Comparison of ENCODE assay signal across 20 cellular contexts in the genomic region with DNA sequence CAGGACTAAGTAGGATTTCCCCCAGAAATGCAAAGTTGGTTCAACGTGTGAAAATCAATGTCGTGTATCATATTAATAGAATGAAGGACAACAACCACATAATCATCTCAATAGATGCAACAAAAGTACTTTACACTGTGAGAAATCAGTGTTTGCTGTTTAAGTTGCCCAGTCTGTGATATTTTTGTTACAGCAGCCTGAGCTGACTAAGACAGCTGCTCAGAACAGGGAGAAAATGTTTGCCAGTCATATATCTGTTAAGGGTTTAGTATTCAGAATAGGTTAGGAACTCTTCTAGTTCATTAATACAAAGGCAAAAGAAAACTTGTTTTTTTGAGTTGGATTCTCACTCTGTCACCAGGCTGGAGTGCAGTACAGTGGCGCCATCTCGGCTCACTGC.
"Had no signal": no experiment of that assay in that cellular context is flagged by ENCODE, and none has a peak within 500 bp of the region (broad histone marks: within the 10 kb centered on the region; RNA-seq: fewer than 3 reads in every experiment).

No MANE protein-coding gene starts in this region.

- H3K27me3 Mint-ChIP-seq: dendritic cell treated with granulocyte-macrophage colony-stimulating factor and Interleukin-4, amounts not matched to agents 40 ng/mL and 50 ng/mL, for 4 days; progenitor cell of endocrine pancreas had no signal

- H3K4me3 ChIP-seq: adrenal gland, ascending aorta, left ventricle myocardium inferior, tibial artery had no signal

- H3K4me1 ChIP-seq: ascending aorta had no signal

- H3K9me3 Mint-ChIP-seq: dendritic cell treated with granulocyte-macrophage colony-stimulating factor and Interleukin-4, amounts not matched to agents 40 ng/mL and 50 ng/mL, for 4 days; immature natural killer cell; mesothelial cell of epicardium; natural killer cell; T-helper 1 cell treated with Interleukin-12 subunit alpha and Interleukin-12 subunit beta and Interleukin-4 antibody, amounts not matched to agents 30 μg/mL and 1 μg/mL, for 36 hours had no signal

- H3K27ac ChIP-seq: ascending aorta, brain microvascular endothelial cell, left ventricle myocardium inferior, tibial artery had no signal

- H3K36me3 Mint-ChIP-seq: natural killer cell had no signal

- H3K9me3 ChIP-seq: adrenal gland, ascending aorta, left ventricle myocardium inferior, tibial artery had no signal

- H3K4me3 Mint-ChIP-seq: dendritic cell treated with granulocyte-macrophage colony-stimulating factor and Interleukin-4, amounts not matched to agents 40 ng/mL and 50 ng/mL, for 4 days; immature natural killer cell; mesothelial cell of epicardium; natural killer cell; T-helper 1 cell treated with Interleukin-12 subunit alpha and Interleukin-12 subunit beta and Interleukin-4 antibody, amounts not matched to agents 30 μg/mL and 1 μg/mL, for 36 hours had no signal

- ATAC-seq: activated CD4-positive, CD25-positive, alpha-beta regulatory T cell treated with anti-CD3 and anti-CD28 coated beads, Interleukin-2, amount 50 U/mL, for 24 hours; natural killer cell; stimulated activated naive CD8-positive, alpha-beta T cell treated with anti-CD3 and anti-CD28 coated beads, Interleukin-15, Interleukin-2, amounts not matched to agents 100 U/mL and 50 U/mL, for 24 hours had no signal

- DNase-seq: activated gamma-delta T cell; activated naive CD4-positive, alpha-beta T cell treated with anti-CD3 and anti-CD28 coated beads, Interleukin-2, amount 50 U/mL, for 16 hours; activated T-cell treated with anti-CD3 and anti-CD28 coated beads, Interleukin-2, amount 50 U/mL, for 48 hours; adrenal gland; brain microvascular endothelial cell; effector CD4-positive, alpha-beta T cell; immature natural killer cell; left ventricle myocardium inferior; natural killer cell; retina; stimulated activated CD4-positive, alpha-beta T cell treated with anti-CD3 and anti-CD28 coated beads, Interleukin-12 subunit alpha, Interleukin-12 subunit beta, amount 100 ng/mL, for 4 hours; stimulated activated CD4-positive, alpha-beta T cell treated with anti-CD3 and anti-CD28 coated beads, Interleukin-4, amount 100 ng/mL, for 4 hours; stimulated activated naive CD8-positive, alpha-beta T cell treated with anti-CD3 and anti-CD28 coated beads, Interleukin-15, Interleukin-2, amounts not matched to agents 100 U/mL and 50 U/mL, for 24 hours; tibial artery had no signal

- H3K27me3 ChIP-seq: adrenal gland, ascending aorta, brain microvascular endothelial cell, tibial artery had no signal

- H3K27ac Mint-ChIP-seq: mesothelial cell of epicardium; progenitor cell of endocrine pancreas; T-helper 1 cell treated with Interleukin-12 subunit alpha and Interleukin-12 subunit beta and Interleukin-4 antibody, amounts not matched to agents 30 μg/mL and 1 μg/mL, for 36 hours had no signal
